Comparison of ENCODE assay signal across 20 cellular contexts in genomic region chr7:152090739-152091138, GRCh38.
A peak's percentile ranks its signal among the peaks of the same experiment; 100 is the strongest.
DNase-seq lines count a peak whose midpoint lies in the region; ATAC-seq and TF ChIP-seq lines count a peak whose summit lies in the region.
"Had no signal": no experiment of that assay in that cellular context is flagged by ENCODE, and none has a peak within 500 bp of the region (broad histone marks: within the 10 kb centered on the region; RNA-seq: fewer than 3 reads in every experiment).

No MANE protein-coding gene starts in this region.

- no peak overlapping the region for H3K4me3 ChIP-seq in right atrium auricular region
- H3K4me3 ChIP-seq: BLaER1, GM12878, GM23248 had no signal

- intact Hi-C loops in left ventricle myocardium superior (cut with micrococcal nuclease) (no loop called here), sciatic nerve (cut with DNase I) (no loop called here)

- peaks cover 0 to 12% of the 10 kb centered on the region in 2 donors for H3K9me3 ChIP-seq in right atrium auricular region

- peak overlapping the region; percentile 51 for H3K27ac Mint-ChIP-seq in activated naive CD4-positive, alpha-beta T cell treated with anti-CD3 and anti-CD28 coated beads, Interleukin-2, amount 50 U/mL, for 24 hours
- H3K27ac Mint-ChIP-seq: B cell; CD8-positive, alpha-beta T cell had no signal

- peaks cover 9% of the 10 kb centered on the region for H3K4me1 Mint-ChIP-seq in activated naive CD4-positive, alpha-beta T cell treated with anti-CD3 and anti-CD28 coated beads, Interleukin-2, amount 50 U/mL, for 24 hours
- H3K4me1 Mint-ChIP-seq: B cell had no signal

- H3K36me3 ChIP-seq in right atrium auricular region, result no peaks in the 10 kb centered on the region
- H3K36me3 ChIP-seq: BLaER1 had no signal

- H3K27me3 Mint-ChIP-seq in activated naive CD4-positive, alpha-beta T cell treated with anti-CD3 and anti-CD28 coated beads, Interleukin-2, amount 50 U/mL, for 24 hours, result no peaks in the 10 kb centered on the region
- H3K27me3 Mint-ChIP-seq: B cell; CD4-positive, CD25-positive, alpha-beta regulatory T cell had no signal

- no peak overlapping the region for H3K4me3 Mint-ChIP-seq in activated naive CD4-positive, alpha-beta T cell treated with anti-CD3 and anti-CD28 coated beads, Interleukin-2, amount 50 U/mL, for 24 hours
- H3K4me3 Mint-ChIP-seq: B cell; CD4-positive, CD25-positive, alpha-beta regulatory T cell; CD8-positive, alpha-beta T cell had no signal

- H3K4me1 ChIP-seq in right atrium auricular region, result no peaks in the 10 kb centered on the region
- H3K4me1 ChIP-seq: BLaER1 had no signal

- peaks cover 16% of the 10 kb centered on the region for H3K36me3 Mint-ChIP-seq in activated naive CD4-positive, alpha-beta T cell treated with anti-CD3 and anti-CD28 coated beads, Interleukin-2, amount 50 U/mL, for 24 hours

- no peak for TF ChIP-seq CTCF in right atrium auricular region (IDR thresholded peaks at IDR 0.05)

- no peak overlapping the region for H3K27ac ChIP-seq in right atrium auricular region
- H3K27ac ChIP-seq: 22Rv1, BLaER1, C4-2B, GM23248 had no signal

- H3K9me3 Mint-ChIP-seq in activated naive CD4-positive, alpha-beta T cell treated with anti-CD3 and anti-CD28 coated beads, Interleukin-2, amount 50 U/mL, for 24 hours, result no peaks in the 10 kb centered on the region

- H3K27me3 ChIP-seq in right atrium auricular region, result no peaks in the 10 kb centered on the region
- H3K27me3 ChIP-seq: BLaER1 had no signal

- no peak for DNase-seq in activated naive CD4-positive, alpha-beta T cell treated with anti-CD3 and anti-CD28 coated beads, Interleukin-2, amount 50 U/mL, for 16 hours
- DNase-seq in left ventricle myocardium superior (no peak), right atrium auricular region (ENCODE audit: low spot score) (no peak), sciatic nerve (ENCODE audit: low spot score) (no peak)
- DNase-seq: CD4-positive, CD25-positive, alpha-beta regulatory T cell; CD8-positive, alpha-beta T cell; DMS 273 treated with DMSO at 0.1 percent for 48 hours; DMS79; EL; GDM1; GM23248; H7; HCEC 1CT had no signal

- ATAC-seq in left ventricle myocardium superior, result peak; percentile 47
- peak; percentile 45 for ATAC-seq in sciatic nerve
- no peak for ATAC-seq in HG03457 (IDR thresholded peaks at IDR 0.05; ENCODE audit: unreplicated experiment)
- ATAC-seq: CD8-positive, alpha-beta T cell; GM12878 had no signal
